In genomic region chr2:230129343-230129742, GRCh38 we compare ENCODE assay signal across 17 cellular contexts.
DNase-seq lines count a peak whose midpoint lies in the region; ATAC-seq and TF ChIP-seq lines count a peak whose summit lies in the region.
"Had no signal": no experiment of that assay in that cellular context is flagged by ENCODE, and none has a peak within 500 bp of the region (broad histone marks: within the 10 kb centered on the region; RNA-seq: fewer than 3 reads in every experiment).

No MANE protein-coding gene starts in this region.

- no peak for TF ChIP-seq EP300 in suprapubic skin (IDR thresholded peaks at IDR 0.05)

- H3K9me3 ChIP-seq in ascending aorta: no peaks in the 10 kb centered on the region
- H3K9me3 ChIP-seq in lower lobe of right lung: peaks cover 7% of the 10 kb centered on the region
- no peaks in the 10 kb centered on the region for H3K9me3 ChIP-seq in suprapubic skin
- no peaks in the 10 kb centered on the region for H3K9me3 ChIP-seq in SJCRH30 (replicated peaks)
- H3K9me3 ChIP-seq: A549, body of pancreas had no signal

- ATAC-seq in lower lobe of right lung (no peak), GM18519 (IDR thresholded peaks at IDR 0.05; ENCODE audit: low FRiP score, unreplicated experiment) (no peak)
- ATAC-seq: A549; body of pancreas; naive thymus-derived CD4-positive, alpha-beta T cell; stimulated activated memory B cell treated with anti-CD40 and anti-IgM and Interleukin-4, amounts not matched to agents 10 μg/mL and 1 μg/mL and 100 μg/mL, for 72 hours had no signal

- H3K4me1 ChIP-seq in ascending aorta: no peaks in the 10 kb centered on the region
- H3K4me1 ChIP-seq in lower lobe of right lung: peaks cover 36% of the 10 kb centered on the region
- peaks cover 16% of the 10 kb centered on the region for H3K4me1 ChIP-seq in suprapubic skin
- H3K4me1 ChIP-seq in SJCRH30: no peaks in the 10 kb centered on the region
- H3K4me1 ChIP-seq: A549 had no signal

- H3K27me3 ChIP-seq in ascending aorta (no peaks in the 10 kb centered on the region), lower lobe of right lung (ENCODE audit: low read depth) (no peaks in the 10 kb centered on the region), suprapubic skin (no peaks in the 10 kb centered on the region), SJCRH30 (no peaks in the 10 kb centered on the region)

- no peak for TF ChIP-seq POLR2A in suprapubic skin (IDR thresholded peaks at IDR 0.05)

- intact Hi-C loops in ascending aorta (cut with DNase I): no loop called here
- intact Hi-C loops in lower lobe of right lung (cut with DNase I): no loop called here

- no peak for TF ChIP-seq CTCF in ascending aorta (IDR thresholded peaks at IDR 0.05)
- no peak for TF ChIP-seq CTCF in lower lobe of right lung (IDR thresholded peaks at IDR 0.05)
- no peak for TF ChIP-seq CTCF in suprapubic skin (IDR thresholded peaks at IDR 0.05)

- peak overlapping the region; percentile 13 to 28 for H3K27ac ChIP-seq in ascending aorta
- H3K27ac ChIP-seq in lower lobe of right lung: peak overlapping the region; percentile 69
- H3K27ac ChIP-seq in suprapubic skin: peak overlapping the region; percentile 64
- H3K27ac ChIP-seq in SJCRH30: no peak overlapping the region
- H3K27ac ChIP-seq: A549 had no signal

- H3K36me3 ChIP-seq in ascending aorta (no peaks in the 10 kb centered on the region), lower lobe of right lung (no peaks in the 10 kb centered on the region), suprapubic skin (no peaks in the 10 kb centered on the region), SJCRH30 (no peaks in the 10 kb centered on the region)

- no peak overlapping the region for H3K4me3 ChIP-seq in ascending aorta
- no peak overlapping the region for H3K4me3 ChIP-seq in lower lobe of right lung
- H3K4me3 ChIP-seq in suprapubic skin: peak overlapping the region; percentile 19
- H3K4me3 ChIP-seq in SJCRH30: no peak overlapping the region
- H3K4me3 ChIP-seq: A549, body of pancreas had no signal

- DNase-seq in SIG-M5 (lab: John Stamatoyannopoulos, UW) (peak; percentile 1), SIG-M5 treated with dmso at 0.1 percent for 504 hours (lab: John Stamatoyannopoulos, UW; ENCODE audit: unreplicated experiment) (no peak), ascending aorta (ENCODE audit: low spot score in 2 of 2) (no peak), lower lobe of right lung (no peak), suprapubic skin (ENCODE audit: low spot score in 2 of 2) (no peak), SJCRH30 (no peak)
- no peak for DNase-seq in stimulated activated CD4-positive, alpha-beta T cell treated with anti-CD3 and anti-CD28 coated beads, Interleukin-4, amount 100 ng/mL, for 24 hours
- DNase-seq: activated effector memory CD4-positive, alpha-beta T cell treated with Interleukin-2 at 50 U/mL for 16 hours; CD8-positive, alpha-beta memory T cell; effector CD4-positive, alpha-beta T cell; islet precursor cell; naive thymus-derived CD4-positive, alpha-beta T cell; NCI-H1105 had no signal

- WGBS in suprapubic skin: 75% methylated on average over 1 of the region's 1 CpG
